Comparison of ENCODE assay signal across 8 cellular contexts in genomic region chr22:45009881-45010531, GRCh38. TPM values are rescaled to one million over a fixed set of nuclear protein-coding genes. Genes with fewer than 3 reads are reported as not detected.
DNase-seq lines count a peak whose midpoint lies in the region; ATAC-seq and TF ChIP-seq lines count a peak whose summit lies in the region.

PHF21B (minus strand) TSS chr22:45010005; CDS start chr22:45009549, 456 bp downstream.

- intact Hi-C loops in activated CD4-positive, alpha-beta T cell treated with anti-CD3 and anti-CD28 coated beads for 36 hours (cut with DNase I, micrococcal nuclease) = loop anchor here in 1 of 2 experiments (2.0 kb wide), 2 partner anchors 55 to 75 kb away; no protein-coding TSS in a partner anchor

- no peak for TF ChIP-seq CTCF in astrocyte of the cerebellum (IDR thresholded peaks at IDR 0.05; ENCODE audit: low read depth, low read length, missing control alignments)
- no peak for TF ChIP-seq CTCF in smooth muscle cell (IDR thresholded peaks at IDR 0.05; ENCODE audit: borderline replicate concordance, insufficient read depth, poor library complexity, severe bottlenecking)

- DNase-seq in activated CD4-positive, alpha-beta T cell treated with anti-CD3 and anti-CD28 coated beads for 36 hours = peak; percentile 49
- DNase-seq in activated CD4-positive, alpha-beta T cell treated with anti-CD3 and anti-CD28 coated beads for 1 hour = no peak
- DNase-seq in NCI-H748 (lab: John Stamatoyannopoulos, UW; ENCODE audit: unreplicated experiment) (peak; percentile 91), astrocyte of the cerebellum (ENCODE audit: low read depth) (peak; percentile 18), smooth muscle cell (lab: John Stamatoyannopoulos, UW; ENCODE audit: unreplicated experiment) (peak; percentile 15), HUDEP-2 (lab: John Stamatoyannopoulos, UW; ENCODE audit: unreplicated experiment in 76 of 76) (no peak)

- 1% methylated on average over 19 of the region's 80 CpGs for WGBS in smooth muscle cell (ENCODE audit: low lambda C conversion rate)

- POLR2A ChIA-PET in activated CD4-positive, alpha-beta T cell treated with anti-CD3 and anti-CD28 coated beads for 36 hours (lab: Charles Lee) = no interaction called here

- no peaks in the 10 kb centered on the region for H3K79me2 ChIP-seq in smooth muscle cell (ENCODE audit: low read depth)

- peak within 1 kb of the TSS; percentile 97 for H3K4me2 ChIP-seq in smooth muscle cell

- H3K4me3 Mint-ChIP-seq in activated CD4-positive, alpha-beta T cell treated with anti-CD3 and anti-CD28 coated beads for 36 hours = peak within 1 kb of the TSS; percentile 72

- peaks cover 2% of the 10 kb centered on the region for H3K27me3 ChIP-seq in smooth muscle cell (ENCODE audit: low read depth)

- peaks cover 51% of the 10 kb centered on the region for H3K27me3 Mint-ChIP-seq in activated CD4-positive, alpha-beta T cell treated with anti-CD3 and anti-CD28 coated beads for 36 hours

- H2AFZ ChIP-seq in smooth muscle cell (ENCODE audit: low read depth) = peak within 1 kb of the TSS; percentile 95

- in situ Hi-C loops in astrocyte of the cerebellum (cut with HindIII; ENCODE audit: low sequenced_read_pairs) = no loop called here

- CTCF ChIA-PET in activated CD4-positive, alpha-beta T cell treated with anti-CD3 and anti-CD28 coated beads for 36 hours (lab: Charles Lee) = no interaction called here

- no peaks in the 10 kb centered on the region for H3K36me3 Mint-ChIP-seq in activated CD4-positive, alpha-beta T cell treated with anti-CD3 and anti-CD28 coated beads for 36 hours (ENCODE audit: low read depth)

- H3K4me3 ChIP-seq in astrocyte of the cerebellum (ENCODE audit: low read depth, low read length) (peak within 1 kb of the TSS; percentile 51), iPS-11a (ENCODE audit: low read depth, low read length) (peak within 1 kb of the TSS; percentile 81), smooth muscle cell (peak within 1 kb of the TSS; percentile 55)

- peak; percentile 45 for ATAC-seq in activated CD4-positive, alpha-beta T cell treated with anti-CD3 and anti-CD28 coated beads for 36 hours
- no peak for ATAC-seq in GM19455 (IDR thresholded peaks at IDR 0.05; ENCODE audit: unreplicated experiment)

- peaks cover 9% of the 10 kb centered on the region for H3F3A ChIP-seq in smooth muscle cell (ENCODE audit: low read depth)

- peaks cover 15% of the 10 kb centered on the region for H3K4me1 Mint-ChIP-seq in activated CD4-positive, alpha-beta T cell treated with anti-CD3 and anti-CD28 coated beads for 36 hours

- no peaks in the 10 kb centered on the region for H4K20me1 ChIP-seq in smooth muscle cell (ENCODE audit: low read depth)

- no peaks in the 10 kb centered on the region for H3K9me3 Mint-ChIP-seq in activated CD4-positive, alpha-beta T cell treated with anti-CD3 and anti-CD28 coated beads for 36 hours (ENCODE audit: low read depth)

- no peak within 1 kb of the TSS for H3K27ac ChIP-seq in smooth muscle cell (ENCODE audit: low read depth)

- H3K27ac Mint-ChIP-seq in activated CD4-positive, alpha-beta T cell treated with anti-CD3 and anti-CD28 coated beads for 36 hours = no peak within 1 kb of the TSS

- peak within 1 kb of the TSS; percentile 12 for H3K9ac ChIP-seq in smooth muscle cell (ENCODE audit: low read depth)

- no peaks in the 10 kb centered on the region for H3K36me3 ChIP-seq in smooth muscle cell (ENCODE audit: low read depth)

- no peaks in the 10 kb centered on the region for H3K9me3 ChIP-seq in smooth muscle cell (replicated peaks; ENCODE audit: low read depth)

- peaks cover 6% of the 10 kb centered on the region for H3K4me1 ChIP-seq in smooth muscle cell (ENCODE audit: low read depth)

RNA-seq across cellular contexts. Expression of gene PHF21B, which starts in this region (rescaled TPM):
- total RNA-seq in activated CD4-positive, alpha-beta T cell treated with anti-CD3 and anti-CD28 coated beads for 36 hours = not detected
- total RNA-seq in smooth muscle cell = 0.13 and 0.18 TPM in 2 replicates
- 0.13 and 0.15 TPM in 2 replicates for polyA plus RNA-seq in smooth muscle cell

Comparison
In these comparisons a context has a peak if more than half of its experiments do, and no peak if none do; other contexts are left out.
1. Peak in DNase-seq and ATAC-seq in activated CD4-positive, alpha-beta T cell treated with anti-CD3 and anti-CD28 coated beads for 36 hours; RNA of the gene not detected or under 1 TPM.
2. Peak in DNase-seq, H3K4me3 ChIP-seq, H3K9ac ChIP-seq and H3K4me2 ChIP-seq in smooth muscle cell; RNA of the gene not detected or under 1 TPM.
3. DNase-seq: peak in NCI-H748 (single experiment) and astrocyte of the cerebellum (single experiment); none in activated CD4-positive, alpha-beta T cell treated with anti-CD3 and anti-CD28 coated beads for 1 hour (single experiment) and HUDEP-2 (0 of 76).
4. Peak in every context shown above with its lines, with median percentiles within 50 percentile points of each other: H3K4me3 ChIP-seq.